16 cellular contexts compared by ENCODE assay signal in genomic region chr12:27583057-27583797, GRCh38. TPM values are rescaled to one million over a fixed set of nuclear protein-coding genes. Genes with fewer than 3 reads are reported as not detected.
DNase-seq lines count a peak whose midpoint lies in the region; ATAC-seq and TF ChIP-seq lines count a peak whose summit lies in the region.
"Had no signal": no experiment of that assay in that cellular context is flagged by ENCODE, and none has a peak within 500 bp of the region (broad histone marks: within the 10 kb centered on the region; RNA-seq: fewer than 3 reads in every experiment).

No MANE protein-coding gene starts in this region.

- peak overlapping the region; percentile 91 for H3K27ac ChIP-seq in right cardiac atrium (ENCODE audit: low read length)
- peak overlapping the region; percentile 72 for H3K27ac ChIP-seq in skeletal muscle tissue (ENCODE audit: low read depth, low read length)
- no peak overlapping the region for H3K27ac ChIP-seq in WERI-Rb-1
- H3K27ac ChIP-seq in tibial artery, result no peak overlapping the region

- 35% methylated on average over 3 of the region's 3 CpGs for WGBS in right cardiac atrium

- H3K4me3 ChIP-seq in choroid plexus epithelial cell (ENCODE audit: low read depth, low read length), result no peak overlapping the region
- H3K4me3 ChIP-seq in right cardiac atrium (ENCODE audit: low read length), result no peak overlapping the region
- H3K4me3 ChIP-seq in skeletal muscle tissue (ENCODE audit: low read length in 3 of 3), result no peak overlapping the region
- no peak overlapping the region for H3K4me3 ChIP-seq in WERI-Rb-1 (ENCODE audit: low read depth, low read length)
- H3K4me3 ChIP-seq in tibial artery, result no peak overlapping the region

- ATAC-seq in right cardiac atrium (peak; percentile 80 to 83), HG02885 (IDR thresholded peaks at IDR 0.05; ENCODE audit: poor library complexity, unreplicated experiment) (no peak), GM21576 (IDR thresholded peaks at IDR 0.05; ENCODE audit: unreplicated experiment) (no peak)
- ATAC-seq: Panc1 had no signal

- H3K36me3 ChIP-seq in skeletal muscle tissue (ENCODE audit: control insufficient read depth in 3 of 3, insufficient read depth in 3 of 3, low read length in 3 of 3), result peaks cover 4 to 10% (median 6%) of the 10 kb centered on the region in 3 donors
- H3K36me3 ChIP-seq in WERI-Rb-1, result no peaks in the 10 kb centered on the region
- H3K36me3 ChIP-seq in tibial artery, result peaks cover 5 to 11% (median 6%) of the 10 kb centered on the region in 3 donors

- intact Hi-C loops in right cardiac atrium (cut with DNase I), result loop anchor here in 1 of 4 donors (10.0 kb wide), 1 partner anchor 52 kb away; no protein-coding TSS in a partner anchor
- intact Hi-C loops in tibial artery (cut with DNase I; ENCODE audit: low total_unique reads), result no loop called here

- DNase-seq in EH (ENCODE audit: low read depth), result peak; percentile 60
- peak; percentile 78 for DNase-seq in choroid plexus epithelial cell (ENCODE audit: low read depth)
- no peak for DNase-seq in right cardiac atrium
- no peak for DNase-seq in WERI-Rb-1
- DNase-seq in tibial artery, result no peak
- DNase-seq: activated CD4-positive, alpha-beta T cell treated with anti-CD3 and anti-CD28 coated beads, Interleukin-2, amount 10 ng/mL, durations not matched to agents 7 days and 5 days; EL; islet precursor cell; KG1; NCI-H1694; NCI-H510A treated with DMSO at 0.1 percent for 48 hours; nephron progenitor cell had no signal

- H3K4me1 ChIP-seq in right cardiac atrium (ENCODE audit: control insufficient read depth, insufficient read depth, low read length) (peaks cover 17% of the 10 kb centered on the region), skeletal muscle tissue (ENCODE audit: control insufficient read depth in 3 of 3, insufficient read depth in 3 of 3, low read length in 3 of 3) (peaks cover 14 to 27% (median 15%) of the 10 kb centered on the region in 3 donors), tibial artery (peaks cover 0 to 19% (median 4%) of the 10 kb centered on the region in 4 donors)

- no peaks in the 10 kb centered on the region for H3K9me3 ChIP-seq in right cardiac atrium (ENCODE audit: control insufficient read depth, low read length)
- H3K9me3 ChIP-seq in skeletal muscle tissue (ENCODE audit: control insufficient read depth in 3 of 3, low read length in 3 of 3), result no peaks in the 10 kb centered on the region
- H3K9me3 ChIP-seq in WERI-Rb-1 (ENCODE audit: severe bottlenecking), result no peaks in the 10 kb centered on the region
- H3K9me3 ChIP-seq in tibial artery, result no peaks in the 10 kb centered on the region

- TF ChIP-seq CTCF in choroid plexus epithelial cell (conservative IDR thresholded peaks at IDR 0.05; ENCODE audit: low read depth, low read length), result no peak
- TF ChIP-seq CTCF in WERI-Rb-1 (IDR thresholded peaks at IDR 0.05; ENCODE audit: low read depth, low read length), result no peak
- no peak for TF ChIP-seq CTCF in tibial artery (IDR thresholded peaks at IDR 0.05)

- H3K9ac ChIP-seq in skeletal muscle tissue (ENCODE audit: low read depth in 1 of 3, low read length in 3 of 3), result no peak overlapping the region

- no peaks in the 10 kb centered on the region for H3K27me3 ChIP-seq in right cardiac atrium (ENCODE audit: control insufficient read depth, insufficient read depth)
- H3K27me3 ChIP-seq in skeletal muscle tissue (ENCODE audit: control insufficient read depth in 3 of 3, insufficient read depth in 3 of 3, low read length in 3 of 3), result no peaks in the 10 kb centered on the region
- H3K27me3 ChIP-seq in WERI-Rb-1 (ENCODE audit: insufficient read depth, low read depth, severe bottlenecking), result no peaks in the 10 kb centered on the region
- no peaks in the 10 kb centered on the region for H3K27me3 ChIP-seq in tibial artery

RNA-seq across cellular contexts. Expression of gene PPFIBP1, which starts 59.2 kb away (rescaled TPM):
- 100 to 1,000 TPM in 2 of 4 donors, 10 to 100 TPM in 2; 72.4 to 176 (median 94.8) TPM for total RNA-seq in right cardiac atrium
- polyA plus RNA-seq in right cardiac atrium, result 26.4 TPM
- total RNA-seq in skeletal muscle tissue, result 49.1 TPM

Comparison
In these comparisons a context has a peak if more than half of its experiments do, and no peak if none do; other contexts are left out.
1. DNase-seq: peak in EH (single experiment) and choroid plexus epithelial cell (single experiment); none in right cardiac atrium (0 of 3), WERI-Rb-1 (single experiment) and tibial artery (0 of 2).
2. ATAC-seq: peak in right cardiac atrium (2 of 2); none in HG02885 (single experiment) and GM21576 (single experiment).
3. H3K27ac ChIP-seq: peak in right cardiac atrium (single experiment) and skeletal muscle tissue (single experiment); none in WERI-Rb-1 (single experiment) and tibial artery (0 of 2).